Comparison of ENCODE assay signal across 1 cellular context in the genomic region with DNA sequence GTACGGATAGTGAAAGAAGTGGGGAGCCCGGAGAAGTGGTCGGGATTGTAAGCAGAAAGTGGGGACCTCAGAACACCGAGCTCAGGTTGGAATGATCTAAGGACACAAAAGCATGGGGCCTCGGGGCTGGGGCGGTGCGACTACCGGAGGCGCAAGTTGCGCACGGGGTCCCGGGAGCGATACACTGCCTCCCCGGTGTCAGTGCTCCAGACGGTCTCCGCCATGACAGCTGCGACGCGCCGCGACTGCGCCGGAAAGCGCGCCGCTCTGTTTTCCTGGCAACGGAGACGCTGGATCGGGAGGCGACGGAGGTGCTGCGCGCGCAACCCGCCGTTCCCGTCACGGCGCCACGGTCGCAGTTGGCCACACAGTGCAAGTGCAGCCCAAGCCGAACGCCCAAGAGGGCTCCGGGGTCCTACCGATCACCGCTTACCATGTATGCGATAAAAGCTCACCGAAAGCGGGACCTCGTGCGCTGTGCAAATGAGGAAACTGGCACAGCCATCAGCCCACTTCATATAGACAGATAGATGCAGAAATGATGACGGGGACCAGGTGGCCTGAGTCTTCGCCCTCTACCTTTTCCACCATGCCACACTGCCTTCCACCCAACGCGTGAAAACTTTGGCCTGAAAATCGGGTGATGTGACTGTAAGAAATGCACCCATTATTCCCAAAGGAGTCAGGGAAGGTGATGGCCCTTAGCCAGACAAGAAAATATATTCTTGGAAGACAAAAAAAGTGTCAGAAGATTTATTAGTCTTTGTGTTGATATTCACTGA.
TF ChIP-seq lines count a peak whose summit lies in the region.

TSS of gene MKS1 (minus strand) at position 249 of the 782 bp plus-strand sequence. CDS start at position 224, 25 bp downstream.

TF ChIP-seq in HepG2, 621 proteins besides CTCF, POLR2A, EP300 and RAD21 (continued from another document and continues in another):
- TF ChIP-seq ZBTB40 (IDR thresholded peaks at IDR 0.05) (no peak), ZBTB40 (CRISPR knock-in tag; IDR thresholded peaks at IDR 0.05) (peak; percentile 77), ZNF282 (IDR thresholded peaks at IDR 0.05; ENCODE audit: partially characterized antibody) (no peak), DNMT1 (CRISPR knock-in tag; IDR thresholded peaks at IDR 0.05) (peak; percentile 84; the same call in 1 of the 2 replicates), SRF (IDR thresholded peaks at IDR 0.05; ENCODE audit: low read depth, low read length) (peak; percentile 10; the same call in 1 of the 2 replicates), YEATS4 (CRISPR knock-in tag; IDR thresholded peaks at IDR 0.05; ENCODE audit: borderline replicate concordance) (peak; percentile 72), ZNF292 (CRISPR knock-in tag; IDR thresholded peaks at IDR 0.05; ENCODE audit: borderline replicate concordance, low read depth) (peak; percentile 74; the same call in 1 of the 2 replicates), HMGXB4 (CRISPR knock-in tag; IDR thresholded peaks at IDR 0.05; ENCODE audit: borderline replicate concordance in 1 of 2, low read depth in 1 of 2) (peak; percentile 78 to 88; a peak in 3 of 4 replicates), ZNF142 (CRISPR knock-in tag; IDR thresholded peaks at IDR 0.05) (no peak), CREB1 (IDR thresholded peaks at IDR 0.05) (peak; percentile 90), CREB1 (CRISPR knock-in tag; IDR thresholded peaks at IDR 0.05) (peak; percentile 94), MBD4 (IDR thresholded peaks at IDR 0.05; ENCODE audit: borderline replicate concordance, low read length) (no peak), KLF12 (CRISPR knock-in tag; IDR thresholded peaks at IDR 0.05; ENCODE audit: borderline replicate concordance) (peak; percentile 88; the same call in 1 of the 2 replicates), ZNF232 (CRISPR knock-in tag; IDR thresholded peaks at IDR 0.05; ENCODE audit: borderline replicate concordance) (peak; percentile 93)
- TF ChIP-seq, protein P1, sequence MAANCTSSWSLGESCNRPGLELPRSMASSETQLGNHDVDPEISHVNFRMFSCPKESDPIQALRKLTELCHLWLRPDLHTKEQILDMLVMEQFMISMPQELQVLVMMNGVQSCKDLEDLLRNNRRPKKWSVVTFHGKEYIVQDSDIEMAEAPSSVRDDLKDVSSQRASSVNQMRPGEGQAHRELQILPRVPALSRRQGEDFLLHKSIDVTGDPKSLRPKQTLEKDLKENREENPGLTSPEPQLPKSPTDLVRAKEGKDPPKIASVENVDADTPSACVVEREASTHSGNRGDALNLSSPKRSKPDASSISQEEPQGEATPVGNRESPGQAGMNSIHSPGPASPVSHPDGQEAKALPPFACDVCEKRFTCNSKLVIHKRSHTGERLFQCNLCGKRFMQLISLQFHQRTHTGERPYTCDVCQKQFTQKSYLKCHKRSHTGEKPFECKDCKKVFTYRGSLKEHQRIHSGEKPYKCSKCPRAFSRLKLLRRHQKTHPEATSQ (CRISPR knock-in tag; IDR thresholded peaks at IDR 0.05; ENCODE audit: borderline replicate concordance): no peak; the same call in 1 of the 2 replicates
- TF ChIP-seq, protein P2, sequence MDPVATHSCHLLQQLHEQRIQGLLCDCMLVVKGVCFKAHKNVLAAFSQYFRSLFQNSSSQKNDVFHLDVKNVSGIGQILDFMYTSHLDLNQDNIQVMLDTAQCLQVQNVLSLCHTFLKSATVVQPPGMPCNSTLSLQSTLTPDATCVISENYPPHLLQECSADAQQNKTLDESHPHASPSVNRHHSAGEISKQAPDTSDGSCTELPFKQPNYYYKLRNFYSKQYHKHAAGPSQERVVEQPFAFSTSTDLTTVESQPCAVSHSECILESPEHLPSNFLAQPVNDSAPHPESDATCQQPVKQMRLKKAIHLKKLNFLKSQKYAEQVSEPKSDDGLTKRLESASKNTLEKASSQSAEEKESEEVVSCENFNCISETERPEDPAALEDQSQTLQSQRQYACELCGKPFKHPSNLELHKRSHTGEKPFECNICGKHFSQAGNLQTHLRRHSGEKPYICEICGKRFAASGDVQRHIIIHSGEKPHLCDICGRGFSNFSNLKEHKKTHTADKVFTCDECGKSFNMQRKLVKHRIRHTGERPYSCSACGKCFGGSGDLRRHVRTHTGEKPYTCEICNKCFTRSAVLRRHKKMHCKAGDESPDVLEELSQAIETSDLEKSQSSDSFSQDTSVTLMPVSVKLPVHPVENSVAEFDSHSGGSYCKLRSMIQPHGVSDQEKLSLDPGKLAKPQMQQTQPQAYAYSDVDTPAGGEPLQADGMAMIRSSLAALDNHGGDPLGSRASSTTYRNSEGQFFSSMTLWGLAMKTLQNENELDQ (CRISPR knock-in tag; IDR thresholded peaks at IDR 0.05; ENCODE audit: borderline replicate concordance): no peak
- TF ChIP-seq, protein P3, sequence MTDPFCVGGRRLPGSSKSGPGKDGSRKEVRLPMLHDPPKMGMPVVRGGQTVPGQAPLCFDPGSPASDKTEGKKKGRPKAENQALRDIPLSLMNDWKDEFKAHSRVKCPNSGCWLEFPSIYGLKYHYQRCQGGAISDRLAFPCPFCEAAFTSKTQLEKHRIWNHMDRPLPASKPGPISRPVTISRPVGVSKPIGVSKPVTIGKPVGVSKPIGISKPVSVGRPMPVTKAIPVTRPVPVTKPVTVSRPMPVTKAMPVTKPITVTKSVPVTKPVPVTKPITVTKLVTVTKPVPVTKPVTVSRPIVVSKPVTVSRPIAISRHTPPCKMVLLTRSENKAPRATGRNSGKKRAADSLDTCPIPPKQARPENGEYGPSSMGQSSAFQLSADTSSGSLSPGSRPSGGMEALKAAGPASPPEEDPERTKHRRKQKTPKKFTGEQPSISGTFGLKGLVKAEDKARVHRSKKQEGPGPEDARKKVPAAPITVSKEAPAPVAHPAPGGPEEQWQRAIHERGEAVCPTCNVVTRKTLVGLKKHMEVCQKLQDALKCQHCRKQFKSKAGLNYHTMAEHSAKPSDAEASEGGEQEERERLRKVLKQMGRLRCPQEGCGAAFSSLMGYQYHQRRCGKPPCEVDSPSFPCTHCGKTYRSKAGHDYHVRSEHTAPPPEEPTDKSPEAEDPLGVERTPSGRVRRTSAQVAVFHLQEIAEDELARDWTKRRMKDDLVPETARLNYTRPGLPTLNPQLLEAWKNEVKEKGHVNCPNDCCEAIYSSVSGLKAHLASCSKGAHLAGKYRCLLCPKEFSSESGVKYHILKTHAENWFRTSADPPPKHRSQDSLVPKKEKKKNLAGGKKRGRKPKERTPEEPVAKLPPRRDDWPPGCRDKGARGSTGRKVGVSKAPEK (CRISPR knock-in tag; IDR thresholded peaks at IDR 0.05; ENCODE audit: borderline replicate concordance): 0 out of 2 replicates have a peak, but pooled peaks have one; percentile 20
